In the genomic region with DNA sequence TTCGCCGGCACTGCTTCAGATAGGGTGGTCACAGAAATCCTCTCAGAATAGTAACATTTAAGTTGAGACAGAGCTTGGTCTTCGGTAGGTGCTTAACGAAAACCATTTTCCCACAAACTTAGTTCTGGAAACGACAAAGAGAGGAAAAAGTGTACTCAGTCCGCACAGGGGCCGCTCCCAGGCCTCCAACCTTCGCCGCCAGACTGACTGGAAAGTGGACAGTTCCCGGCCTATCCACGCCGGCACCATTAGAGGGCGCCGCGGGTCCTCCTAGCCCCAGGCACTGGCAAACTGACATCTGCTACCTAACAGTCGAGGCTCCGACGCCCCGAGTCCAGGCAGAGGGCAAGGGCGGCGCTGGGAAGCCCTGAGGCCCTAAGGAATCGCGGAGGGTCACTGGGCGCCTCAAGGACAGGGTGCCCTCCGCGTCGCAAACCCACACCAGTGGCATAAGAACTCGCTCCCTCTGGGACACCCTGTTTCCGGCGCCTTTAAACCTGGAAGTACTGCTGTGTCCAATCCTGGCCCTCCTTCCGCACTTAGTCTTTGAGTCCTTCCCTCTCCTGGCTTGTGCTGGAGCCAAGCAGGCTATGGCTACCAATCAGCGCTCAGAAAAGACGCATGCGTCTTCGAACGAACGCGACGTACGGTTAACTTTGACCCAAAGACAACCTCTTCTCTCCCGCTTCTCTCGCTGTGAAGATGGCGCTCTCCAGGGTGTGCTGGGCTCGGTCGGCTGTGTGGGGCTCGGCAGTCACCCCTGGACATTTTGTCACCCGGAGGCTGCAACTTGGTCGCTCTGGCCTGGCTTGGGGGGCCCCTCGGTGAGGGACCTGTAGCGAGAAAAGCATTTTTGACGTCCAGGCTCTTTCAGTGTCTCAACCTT, we compare ENCODE assay signal across 1 cellular context.
A peak's percentile ranks its signal among the peaks of the same experiment; 100 is the strongest.
TF ChIP-seq lines count a peak whose summit lies in the region.

A gene with protein sequence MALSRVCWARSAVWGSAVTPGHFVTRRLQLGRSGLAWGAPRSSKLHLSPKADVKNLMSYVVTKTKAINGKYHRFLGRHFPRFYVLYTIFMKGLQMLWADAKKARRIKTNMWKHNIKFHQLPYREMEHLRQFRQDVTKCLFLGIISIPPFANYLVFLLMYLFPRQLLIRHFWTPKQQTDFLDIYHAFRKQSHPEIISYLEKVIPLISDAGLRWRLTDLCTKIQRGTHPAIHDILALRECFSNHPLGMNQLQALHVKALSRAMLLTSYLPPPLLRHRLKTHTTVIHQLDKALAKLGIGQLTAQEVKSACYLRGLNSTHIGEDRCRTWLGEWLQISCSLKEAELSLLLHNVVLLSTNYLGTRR (plus strand): TSS at position 673 of the 886 bp plus-strand sequence. CDS start 30 bp downstream, at position 703.

TF ChIP-seq in GM12878, 131 proteins besides CTCF, POLR2A, EP300 and RAD21 (continued from another document):
- TF ChIP-seq, protein P1, sequence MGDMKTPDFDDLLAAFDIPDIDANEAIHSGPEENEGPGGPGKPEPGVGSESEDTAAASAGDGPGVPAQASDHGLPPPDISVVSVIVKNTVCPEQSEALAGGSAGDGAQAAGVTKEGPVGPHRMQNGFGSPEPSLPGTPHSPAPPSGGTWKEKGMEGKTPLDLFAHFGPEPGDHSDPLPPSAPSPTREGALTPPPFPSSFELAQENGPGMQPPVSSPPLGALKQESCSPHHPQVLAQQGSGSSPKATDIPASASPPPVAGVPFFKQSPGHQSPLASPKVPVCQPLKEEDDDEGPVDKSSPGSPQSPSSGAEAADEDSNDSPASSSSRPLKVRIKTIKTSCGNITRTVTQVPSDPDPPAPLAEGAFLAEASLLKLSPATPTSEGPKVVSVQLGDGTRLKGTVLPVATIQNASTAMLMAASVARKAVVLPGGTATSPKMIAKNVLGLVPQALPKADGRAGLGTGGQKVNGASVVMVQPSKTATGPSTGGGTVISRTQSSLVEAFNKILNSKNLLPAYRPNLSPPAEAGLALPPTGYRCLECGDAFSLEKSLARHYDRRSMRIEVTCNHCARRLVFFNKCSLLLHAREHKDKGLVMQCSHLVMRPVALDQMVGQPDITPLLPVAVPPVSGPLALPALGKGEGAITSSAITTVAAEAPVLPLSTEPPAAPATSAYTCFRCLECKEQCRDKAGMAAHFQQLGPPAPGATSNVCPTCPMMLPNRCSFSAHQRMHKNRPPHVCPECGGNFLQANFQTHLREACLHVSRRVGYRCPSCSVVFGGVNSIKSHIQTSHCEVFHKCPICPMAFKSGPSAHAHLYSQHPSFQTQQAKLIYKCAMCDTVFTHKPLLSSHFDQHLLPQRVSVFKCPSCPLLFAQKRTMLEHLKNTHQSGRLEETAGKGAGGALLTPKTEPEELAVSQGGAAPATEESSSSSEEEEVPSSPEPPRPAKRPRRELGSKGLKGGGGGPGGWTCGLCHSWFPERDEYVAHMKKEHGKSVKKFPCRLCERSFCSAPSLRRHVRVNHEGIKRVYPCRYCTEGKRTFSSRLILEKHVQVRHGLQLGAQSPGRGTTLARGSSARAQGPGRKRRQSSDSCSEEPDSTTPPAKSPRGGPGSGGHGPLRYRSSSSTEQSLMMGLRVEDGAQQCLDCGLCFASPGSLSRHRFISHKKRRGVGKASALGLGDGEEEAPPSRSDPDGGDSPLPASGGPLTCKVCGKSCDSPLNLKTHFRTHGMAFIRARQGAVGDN (IDR thresholded peaks at IDR 0.05) = peak; percentile 92
- no peak for TF ChIP-seq CBX3 (IDR thresholded peaks at IDR 0.05; ENCODE audit: borderline replicate concordance, low read depth)
- TF ChIP-seq HDAC6 (IDR thresholded peaks at IDR 0.05; ENCODE audit: unreplicated experiment) = peak; percentile 22
- peak; percentile 90; the same call in 1 of the 2 replicates for TF ChIP-seq ZNF207 (IDR thresholded peaks at IDR 0.05; ENCODE audit: borderline replicate concordance)
- TF ChIP-seq MYB (IDR thresholded peaks at IDR 0.05; ENCODE audit: borderline replicate concordance, low read depth, low read length) = no peak
- peak; percentile 92; the same call in 1 of the 2 replicates for TF ChIP-seq TAF1 (IDR thresholded peaks at IDR 0.05; ENCODE audit: borderline replicate concordance, low read depth, low read length)
- 0 out of 4 replicates have a peak, but pooled peaks of 1 of the 2 experiments have one; percentile 16 for TF ChIP-seq SRF (IDR thresholded peaks at IDR 0.05; ENCODE audit: low read depth in 2 of 2, low read length in 2 of 2)
- TF ChIP-seq ZNF274 (IDR thresholded peaks at IDR 0.05; ENCODE audit: insufficient read depth, insufficient read length) = no peak
- TF ChIP-seq RCOR1 (conservative IDR thresholded peaks at IDR 0.05; ENCODE audit: low read depth, low read length) = no peak
- TF ChIP-seq, protein P2, sequence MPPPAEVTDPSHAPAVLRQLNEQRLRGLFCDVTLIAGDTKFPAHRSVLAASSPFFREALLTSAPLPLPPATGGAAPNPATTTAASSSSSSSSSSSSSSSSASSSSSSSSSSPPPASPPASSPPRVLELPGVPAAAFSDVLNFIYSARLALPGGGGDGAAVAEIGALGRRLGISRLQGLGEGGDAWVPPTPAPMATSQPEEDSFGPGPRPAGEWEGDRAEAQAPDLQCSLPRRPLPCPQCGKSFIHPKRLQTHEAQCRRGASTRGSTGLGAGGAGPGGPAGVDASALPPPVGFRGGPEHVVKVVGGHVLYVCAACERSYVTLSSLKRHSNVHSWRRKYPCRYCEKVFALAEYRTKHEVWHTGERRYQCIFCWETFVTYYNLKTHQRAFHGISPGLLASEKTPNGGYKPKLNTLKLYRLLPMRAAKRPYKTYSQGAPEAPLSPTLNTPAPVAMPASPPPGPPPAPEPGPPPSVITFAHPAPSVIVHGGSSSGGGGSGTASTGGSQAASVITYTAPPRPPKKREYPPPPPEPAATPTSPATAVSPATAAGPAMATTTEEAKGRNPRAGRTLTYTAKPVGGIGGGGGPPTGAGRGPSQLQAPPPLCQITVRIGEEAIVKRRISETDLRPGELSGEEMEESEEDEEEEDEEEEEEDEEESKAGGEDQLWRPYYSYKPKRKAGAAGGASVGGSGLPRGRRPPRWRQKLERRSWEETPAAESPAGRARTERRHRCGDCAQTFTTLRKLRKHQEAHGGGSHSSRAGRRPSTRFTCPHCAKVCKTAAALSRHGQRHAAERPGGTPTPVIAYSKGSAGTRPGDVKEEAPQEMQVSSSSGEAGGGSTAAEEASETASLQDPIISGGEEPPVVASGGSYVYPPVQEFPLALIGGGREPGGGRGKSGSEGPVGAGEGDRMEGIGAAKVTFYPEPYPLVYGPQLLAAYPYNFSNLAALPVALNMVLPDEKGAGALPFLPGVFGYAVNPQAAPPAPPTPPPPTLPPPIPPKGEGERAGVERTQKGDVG (CRISPR knock-in tag; IDR thresholded peaks at IDR 0.05) = no peak
- TF ChIP-seq EGR1 (IDR thresholded peaks at IDR 0.05; ENCODE audit: borderline replicate concordance in 1 of 2, low read depth in 2 of 2, low read length in 2 of 2) = no peak
- TF ChIP-seq STAT1 (conservative IDR thresholded peaks at IDR 0.05) = peak; percentile 83; the same call in 1 of the 2 replicates
- TF ChIP-seq, protein P3, sequence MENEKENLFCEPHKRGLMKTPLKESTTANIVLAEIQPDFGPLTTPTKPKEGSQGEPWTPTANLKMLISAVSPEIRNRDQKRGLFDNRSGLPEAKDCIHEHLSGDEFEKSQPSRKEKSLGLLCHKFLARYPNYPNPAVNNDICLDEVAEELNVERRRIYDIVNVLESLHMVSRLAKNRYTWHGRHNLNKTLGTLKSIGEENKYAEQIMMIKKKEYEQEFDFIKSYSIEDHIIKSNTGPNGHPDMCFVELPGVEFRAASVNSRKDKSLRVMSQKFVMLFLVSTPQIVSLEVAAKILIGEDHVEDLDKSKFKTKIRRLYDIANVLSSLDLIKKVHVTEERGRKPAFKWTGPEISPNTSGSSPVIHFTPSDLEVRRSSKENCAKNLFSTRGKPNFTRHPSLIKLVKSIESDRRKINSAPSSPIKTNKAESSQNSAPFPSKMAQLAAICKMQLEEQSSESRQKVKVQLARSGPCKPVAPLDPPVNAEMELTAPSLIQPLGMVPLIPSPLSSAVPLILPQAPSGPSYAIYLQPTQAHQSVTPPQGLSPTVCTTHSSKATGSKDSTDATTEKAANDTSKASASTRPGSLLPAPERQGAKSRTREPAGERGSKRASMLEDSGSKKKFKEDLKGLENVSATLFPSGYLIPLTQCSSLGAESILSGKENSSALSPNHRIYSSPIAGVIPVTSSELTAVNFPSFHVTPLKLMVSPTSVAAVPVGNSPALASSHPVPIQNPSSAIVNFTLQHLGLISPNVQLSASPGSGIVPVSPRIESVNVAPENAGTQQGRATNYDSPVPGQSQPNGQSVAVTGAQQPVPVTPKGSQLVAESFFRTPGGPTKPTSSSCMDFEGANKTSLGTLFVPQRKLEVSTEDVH (IDR thresholded peaks at IDR 0.05; ENCODE audit: low read depth, partially characterized antibody) = peak; percentile 65
- no peak for TF ChIP-seq YBX1 (IDR thresholded peaks at IDR 0.05)
- TF ChIP-seq HSF1 (IDR thresholded peaks at IDR 0.05; ENCODE audit: low read depth, low read length) = no peak
- no peak for TF ChIP-seq LARP7 (IDR thresholded peaks at IDR 0.05)
- no peak for TF ChIP-seq WRNIP1 (IDR thresholded peaks at IDR 0.05; ENCODE audit: borderline replicate concordance, low read depth, low read length)
- peak; percentile 87 for TF ChIP-seq HDGF (IDR thresholded peaks at IDR 0.05)
- TF ChIP-seq ZBTB40 (IDR thresholded peaks at IDR 0.05; ENCODE audit: borderline replicate concordance) = peak; percentile 87; the same call in 1 of the 2 replicates
- no peak for TF ChIP-seq RAD51 (IDR thresholded peaks at IDR 0.05)
- TF ChIP-seq MYC (IDR thresholded peaks at IDR 0.05; ENCODE audit: insufficient read depth, insufficient read length, insufficient replicate concordance, low read length, severe bottlenecking) = peak; percentile 34
- TF ChIP-seq BCL11A (IDR thresholded peaks at IDR 0.05; ENCODE audit: low read depth, low read length) = no peak
- peak; percentile 33; the same call in 1 of the 2 replicates for TF ChIP-seq HCFC1 (IDR thresholded peaks at IDR 0.05; ENCODE audit: low read length)
- no peak for TF ChIP-seq TCF7 (IDR thresholded peaks at IDR 0.05; ENCODE audit: borderline replicate concordance)
- peak; percentile 45; the same call in 2 of the 3 replicates for TF ChIP-seq POU2F2 (IDR thresholded peaks at IDR 0.05; ENCODE audit: borderline replicate concordance, low read depth, low read length)
- no peak for TF ChIP-seq IRF4 (IDR thresholded peaks at IDR 0.05; ENCODE audit: low read depth, low read length)
